In genomic region chr9:135925496-135926133, GRCh38 we compare ENCODE assay signal across 11 cellular contexts. TPM values are rescaled to one million over a fixed set of nuclear protein-coding genes. Genes with fewer than 3 reads are reported as not detected.
A peak's percentile ranks its signal among the peaks of the same experiment; 100 is the strongest.
DNase-seq lines count a peak whose midpoint lies in the region; ATAC-seq, FAIRE-seq and TF ChIP-seq lines count a peak whose summit lies in the region.
"Had no signal": no experiment of that assay in that cellular context is flagged by ENCODE, and none has a peak within 500 bp of the region (broad histone marks: within the 10 kb centered on the region; RNA-seq: fewer than 3 reads in every experiment).

No MANE protein-coding gene starts in this region.

- RAD21 ChIA-PET in GM12878 (lab: Charles Lee; ENCODE audit: unreplicated experiment): no interaction called here

- in situ Hi-C loops in GM12878 (cut with MboI): no loop called here

- H2AFZ ChIP-seq in GM12878 (ENCODE audit: control insufficient read depth, low read depth, low read length): no peak overlapping the region

- H3K27me3 ChIP-seq in GM12878 (replicated peaks in 1 of 2; ENCODE audit: control insufficient read depth in 2 of 2, insufficient read depth in 2 of 2, low read length in 1 of 2): no peaks in the 10 kb centered on the region

- no peaks in the 10 kb centered on the region for H3K79me2 ChIP-seq in GM12878 (ENCODE audit: control insufficient read depth, insufficient read depth, low read length)

- no peak overlapping the region for H3K4me3 ChIP-seq in GM12878

- TF ChIP-seq POLR2A in GM12878 (IDR thresholded peaks at IDR 0.05; ENCODE audit: low read depth, low read length): no peak

- 36% methylated on average over 19 of the region's 19 CpGs for WGBS in GM12878 (ENCODE audit: insufficient coverage, insufficient replicate concordance, low lambda C conversion rate, missing lambda C conversion rate)

- H3K27ac ChIP-seq in GM12878 (ENCODE audit: control insufficient read depth, insufficient read depth): peak overlapping the region; percentile 24; the same call in 1 of the 2 replicates

- SMC1A ChIA-PET in GM12878 (lab: Charles Lee; ENCODE audit: uncharacterized antibody, unreplicated experiment): interaction anchor here (0.7 kb wide), 1 partner anchor 1154 kb away, joined by 4 read pairs; no protein-coding TSS in a partner anchor

- ATAC-seq in GM12878 (peak; percentile 40), HG03097 (IDR thresholded peaks at IDR 0.05; ENCODE audit: low FRiP score, unreplicated experiment) (no peak)

- no peaks in the 10 kb centered on the region for H4K20me1 ChIP-seq in GM12878 (ENCODE audit: control insufficient read depth, insufficient read depth)

- intact Hi-C loops in GM12878 (cut with micrococcal nuclease; ENCODE audit: unreplicated experiment): no loop called here

- no peak for TF ChIP-seq RAD21 in GM12878 (IDR thresholded peaks at IDR 0.05; ENCODE audit: insufficient read depth, low read depth, low read length)

- POLR2A ChIA-PET in GM12878 (lab: Charles Lee): interaction anchor here (0.6 kb wide), 1 partner anchor 18 kb away, joined by 3 read pairs; the partner anchor contains the start of gene CAMSAP1

- TF ChIP-seq EP300 in GM12878 (IDR thresholded peaks at IDR 0.05; ENCODE audit: borderline replicate concordance in 1 of 2, control insufficient read depth in 1 of 2, low read depth in 2 of 2, low read length in 2 of 2): no peak

- no peak for FAIRE-seq in GM12878 (lab: Jason Lieb, UNC)
- FAIRE-seq: G401.6 had no signal

- BruUV-seq in GM12878 (replicated peaks; lab: Mats Ljungman, UMichigan): no TSS peak

- DNase-seq in Daoy (ENCODE audit: low read depth): peak; percentile 36
- peak; percentile 60 to 71 for DNase-seq in activated CD4-positive, alpha-beta T cell treated with anti-CD3 and anti-CD28 coated beads for 4 hours
- DNase-seq in GM12878 (ENCODE audit: low read depth, low spot score): no peak
- peak; percentile 45 to 49 for DNase-seq in stimulated activated CD4-positive, alpha-beta T cell treated with anti-CD3 and anti-CD28 coated beads, Interleukin-1b, Interleukin-23, amount 100 ng/mL, for 4 hours (ENCODE audit: low read depth in 2 of 2)
- DNase-seq in NCI-H2029 treated with DMSO at 0.1 percent for 48 hours (lab: John Stamatoyannopoulos, UW): no peak
- DNase-seq in NCI-H1417 treated with DMSO at 0.1 percent for 48 hours (lab: John Stamatoyannopoulos, UW): no peak
- no peak for DNase-seq in glomerular visceral epithelial cell (ENCODE audit: extremely low spot score)
- DNase-seq: islet precursor cell, NCI-H1436 treated with DMSO at 0.1 percent for 48 hours had no signal

- CTCF ChIA-PET in GM12878 (lab: Yijun Ruan, JAX): interaction anchor here (1.0 to 1.5 kb wide), 3 partner anchors 34 to 63 kb away, joined by 3 to 4 read pairs (median 3); no protein-coding TSS in a partner anchor

- H3K9ac ChIP-seq in GM12878 (ENCODE audit: control insufficient read depth, insufficient read depth, low read length): no peak overlapping the region

- H3K36me3 ChIP-seq in GM12878 (ENCODE audit: control insufficient read depth in 2 of 2, insufficient read depth in 2 of 2, low read length in 1 of 2): peaks cover 0 to 2% of the 10 kb centered on the region in 2 experiments; a peak in 3 of 4 replicates

- 0 out of 2 replicates have a peak overlapping the region, but pooled peaks have one; percentile 33 for H3K4me2 ChIP-seq in GM12878 (ENCODE audit: control insufficient read depth, insufficient read depth)

- no peaks in the 10 kb centered on the region for H3K9me3 ChIP-seq in GM12878 (replicated peaks; ENCODE audit: control insufficient read depth, insufficient read depth, low read length)

- no peak for TF ChIP-seq CTCF in GM12878 (IDR thresholded peaks at IDR 0.05 in 2 of 3, conservative IDR thresholded peaks at IDR 0.05 in 1 of 3; ENCODE audit: control insufficient read depth in 2 of 3, extremely low read depth in 1 of 3, insufficient read depth in 1 of 3, low read depth in 3 of 3, low read length in 3 of 3)

- peaks cover 22% of the 10 kb centered on the region for H3K4me1 ChIP-seq in GM12878 (ENCODE audit: control insufficient read depth, insufficient read depth, low read length)

TF ChIP-seq in GM12878, 131 proteins besides CTCF, POLR2A, EP300 and RAD21:
- TF ChIP-seq EGR1 (IDR thresholded peaks at IDR 0.05; ENCODE audit: borderline replicate concordance in 1 of 2, low read depth in 2 of 2, low read length in 2 of 2) (peak in 1 of 2 experiments; percentile 84; a peak in 2 of 3 replicates), TCF3 (IDR thresholded peaks at IDR 0.05; ENCODE audit: borderline replicate concordance, insufficient read depth, low read depth, low read length) (0 out of 2 replicates have a peak, but pooled peaks have one; percentile 38), EED (IDR thresholded peaks at IDR 0.05; ENCODE audit: low read depth) (peak; percentile 47; the same call in 1 of the 2 replicates), FOS (IDR thresholded peaks at IDR 0.05; ENCODE audit: borderline replicate concordance, extremely low read depth, insufficient read length) (no peak)

RNA-seq across cellular contexts. Expression of gene CAMSAP1, which starts 18.3 kb away (rescaled TPM):
- total RNA-seq in Daoy (2014; rRNA removed; shearing (Covaris generic)): 20.5 and 22.7 TPM in 2 replicates
- 51.7 and 56.6 TPM in 2 replicates for total RNA-seq in GM12878 (2013; cell fraction: nucleolus; rRNA removed)
- 16.5 and 16.6 TPM in 2 replicates for total RNA-seq in GM12878 (2014; rRNA removed)
- 12.2 and 12.3 TPM in 2 replicates for total RNA-seq in GM12878 (2014; rRNA removed; fragmentation: Illumina TruSeq; extraction: Trizol)
- 24.7 and 32.8 TPM in 2 replicates for total RNA-seq in GM12878 (2021)
- polyA plus RNA-seq in GM12878 (2011; ENCODE audit: low read depth): 4.8 TPM
- polyA plus RNA-seq in GM12878 (2011; rRNA removed): 5.3 and 5.9 TPM in 2 replicates
- polyA plus RNA-seq in GM12878 (2011; cell fraction: cytosol; rRNA removed): 6.6 and 6.9 TPM in 2 replicates
- 7.5 and 11.6 TPM in 2 replicates for polyA plus RNA-seq in GM12878 (2011; cell fraction: nucleus; rRNA removed)
- polyA plus RNA-seq in GM12878 (2012): 7.4 and 7.8 TPM in 2 replicates
- polyA plus RNA-seq in GM12878 (2014; fragmentation: Illumina TruSeq; extraction: Trizol): 8.0 and 10.1 TPM in 2 replicates
- 1 to 10 TPM; 1.8 to 2.0 TPM for polyA plus RNA-seq in GM12878 (2014; fragmentation: Nextera tagmentation; extraction: Ambion mirVana)
- 10.3 and 12.5 TPM in 2 replicates for polyA plus RNA-seq in GM12878 (2014; rRNA removed)
- 1 to 10 TPM; 1.4 to 4.2 TPM for polyA plus RNA-seq in GM12878 (2016; fragmentation: Nextera tagmentation; extraction: Ambion mirVana)
- polyA minus RNA-seq in GM12878 (2011; rRNA and poly(A)+ RNA removed): 14.8 and 15.3 TPM in 2 replicates
- 48.7 and 58.5 TPM in 2 replicates for polyA minus RNA-seq in GM12878 (2011; cell fraction: cytosol; rRNA and poly(A)+ RNA removed)
- polyA minus RNA-seq in GM12878 (2011; cell fraction: nucleus; rRNA and poly(A)+ RNA removed): 5.9 and 9.1 TPM in 2 replicates

RNA-seq across cellular contexts. Expression of gene UBAC1, which starts 35.6 kb away (rescaled TPM):
- 63.1 and 66.3 TPM in 2 replicates for total RNA-seq in Daoy (2014; rRNA removed; shearing (Covaris generic))
- total RNA-seq in GM12878 (2013; cell fraction: nucleolus; rRNA removed): 23.5 and 31.3 TPM in 2 replicates
- 45.4 and 48.0 TPM in 2 replicates for total RNA-seq in GM12878 (2014; rRNA removed)
- total RNA-seq in GM12878 (2014; rRNA removed; fragmentation: Illumina TruSeq; extraction: Trizol): 27.6 and 30.9 TPM in 2 replicates
- total RNA-seq in GM12878 (2021): 38.2 and 40.1 TPM in 2 replicates
- polyA plus RNA-seq in GM12878 (2011; ENCODE audit: low read depth): 15.4 TPM
- polyA plus RNA-seq in GM12878 (2011; rRNA removed): 45.4 and 53.5 TPM in 2 replicates
- polyA plus RNA-seq in GM12878 (2011; cell fraction: cytosol; rRNA removed): 56.9 and 65.7 TPM in 2 replicates
- polyA plus RNA-seq in GM12878 (2011; cell fraction: nucleus; rRNA removed): 72.7 and 77.7 TPM in 2 replicates
- 20.3 and 23.9 TPM in 2 replicates for polyA plus RNA-seq in GM12878 (2012)
- polyA plus RNA-seq in GM12878 (2014; fragmentation: Illumina TruSeq; extraction: Trizol): 10.0 and 25.3 TPM in 2 replicates
- polyA plus RNA-seq in GM12878 (2014; fragmentation: Nextera tagmentation; extraction: Ambion mirVana): 10 to 100 TPM; 16.7 to 20.7 TPM
- polyA plus RNA-seq in GM12878 (2014; rRNA removed): 54.6 and 57.6 TPM in 2 replicates
- 10 to 100 TPM; 36.9 to 41.1 TPM for polyA plus RNA-seq in GM12878 (2016; fragmentation: Nextera tagmentation; extraction: Ambion mirVana)
- 29.6 and 34.0 TPM in 2 replicates for polyA minus RNA-seq in GM12878 (2011; rRNA and poly(A)+ RNA removed)
- polyA minus RNA-seq in GM12878 (2011; cell fraction: cytosol; rRNA and poly(A)+ RNA removed): 6.1 and 13.5 TPM in 2 replicates
- polyA minus RNA-seq in GM12878 (2011; cell fraction: nucleus; rRNA and poly(A)+ RNA removed): 8.5 and 12.7 TPM in 2 replicates

Comparison
In these comparisons a context has a peak if more than half of its experiments do, and no peak if none do; other contexts are left out.
1. DNase-seq: peak in Daoy (single experiment), activated CD4-positive, alpha-beta T cell treated with anti-CD3 and anti-CD28 coated beads for 4 hours (2 of 2) and stimulated activated CD4-positive, alpha-beta T cell treated with anti-CD3 and anti-CD28 coated beads, Interleukin-1b, Interleukin-23, amount 100 ng/mL, for 4 hours (2 of 2); none in GM12878 (single experiment), NCI-H2029 treated with DMSO at 0.1 percent for 48 hours (single experiment), NCI-H1417 treated with DMSO at 0.1 percent for 48 hours (single experiment) and glomerular visceral epithelial cell (single experiment).